ENCODE assay signal across 8 cellular contexts in the genomic region with DNA sequence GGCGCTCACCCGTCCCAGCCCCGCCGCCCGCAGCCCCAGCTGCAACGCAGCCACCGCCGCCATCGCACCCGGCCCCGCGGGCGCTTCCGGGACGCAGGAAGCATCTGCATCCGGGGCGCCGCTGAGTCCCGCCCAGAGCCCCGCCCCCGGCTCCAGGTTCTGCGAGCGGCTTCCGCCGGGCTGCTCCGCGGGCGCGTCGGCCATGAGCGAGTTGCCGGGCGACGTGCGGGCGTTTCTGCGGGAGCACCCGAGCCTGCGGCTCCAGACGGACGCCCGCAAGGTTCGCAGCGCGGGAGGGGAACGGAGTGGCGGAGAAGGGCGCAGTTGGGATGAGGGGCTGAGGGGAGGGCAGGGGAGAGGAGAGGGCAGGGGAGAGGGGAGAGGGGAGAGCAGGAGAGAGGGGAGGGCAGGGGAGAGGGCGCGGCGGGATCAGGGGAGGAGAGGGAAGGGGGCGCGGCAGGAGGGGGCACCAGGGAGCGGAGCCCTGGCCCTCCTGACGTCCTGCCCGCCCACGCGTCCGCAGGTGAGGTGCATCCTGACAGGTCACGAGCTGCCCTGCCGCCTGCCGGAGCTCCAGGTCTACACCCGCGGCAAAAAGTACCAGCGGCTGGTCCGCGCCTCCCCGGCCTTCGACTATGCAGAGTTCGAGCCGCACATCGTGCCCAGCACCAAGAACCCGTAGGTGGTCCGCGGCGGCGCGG. TPM values are rescaled to one million over a fixed set of nuclear protein-coding genes. Genes with fewer than 3 reads are reported as not detected.
DNase-seq lines count a peak whose midpoint lies in the region; ATAC-seq and TF ChIP-seq lines count a peak whose summit lies in the region.

A gene with protein sequence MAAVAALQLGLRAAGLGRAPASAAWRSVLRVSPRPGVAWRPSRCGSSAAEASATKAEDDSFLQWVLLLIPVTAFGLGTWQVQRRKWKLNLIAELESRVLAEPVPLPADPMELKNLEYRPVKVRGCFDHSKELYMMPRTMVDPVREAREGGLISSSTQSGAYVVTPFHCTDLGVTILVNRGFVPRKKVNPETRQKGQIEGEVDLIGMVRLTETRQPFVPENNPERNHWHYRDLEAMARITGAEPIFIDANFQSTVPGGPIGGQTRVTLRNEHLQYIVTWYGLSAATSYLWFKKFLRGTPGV (minus strand): TSS at position 97 of the 701 bp plus-strand sequence. CDS start 34 bp downstream, at position 63.
A gene (plus strand): TSS at position 160 of the 701 bp plus-strand sequence. CDS start 43 bp downstream, at position 203.

- TF ChIP-seq CTCF in fibroblast of lung (conservative IDR thresholded peaks at IDR 0.05 in 1 of 2, IDR thresholded peaks at IDR 0.05 in 1 of 2; ENCODE audit: low read depth in 1 of 2, low read length in 2 of 2) (no peak), natural killer cell (IDR thresholded peaks at IDR 0.05) (no peak)

- peak within 1 kb of the TSS; percentile 58 to 95 (median 93); a peak in 21 of 22 replicates for H3K27ac ChIP-seq in BLaER1 treated with 17β-estradiol and CSF1 and Interleukin-3, amounts not matched to agents 10 nM and 100 nM
- peak within 1 kb of the TSS; percentile 54 for H3K27ac ChIP-seq in fibroblast of lung (ENCODE audit: insufficient read depth, low read length)

- H3K9me3 ChIP-seq in BLaER1 treated with 17β-estradiol and CSF1 and Interleukin-3, amounts not matched to agents 10 nM and 100 nM (replicated peaks in 1 of 11), result no peaks in the 10 kb centered on the region
- H3K9me3 ChIP-seq in fibroblast of lung (ENCODE audit: control insufficient read depth, insufficient read depth, low read depth, low read length), result no peaks in the 10 kb centered on the region

- peak in 71 of 76 experiments; percentile 13 to 92 (median 72) for DNase-seq in HUDEP-2 (lab: John Stamatoyannopoulos, UW; ENCODE audit: unreplicated experiment in 76 of 76)
- peak; percentile 92 for DNase-seq in RKO (ENCODE audit: low spot score)
- DNase-seq in activated T-helper 1 cell treated with anti-CD3 and anti-CD28 coated beads, Interleukin-12 subunit alpha, Interleukin-12 subunit beta, Interleukin-2, Interleukin-4 antibody, amounts not matched to agents 30 ng/mL and 10 ng/mL and 1 ng/mL, durations not matched to agents 14 hours and 24 hours and 36 hours (ENCODE audit: low spot score), result peak; percentile 88
- peak; percentile 69 to 74 for DNase-seq in fibroblast of lung (ENCODE audit: low read depth in 2 of 2)
- DNase-seq in natural killer cell, result peak; percentile 88
- DNase-seq in stimulated activated naive B cell treated with anti-CD40 and anti-IgM and Interleukin-4, amounts not matched to agents 10 μg/mL and 1 μg/mL and 100 μg/mL, for 72 hours, result peak; percentile 81

- H3K27me3 Mint-ChIP-seq in activated T-helper 1 cell treated with anti-CD3 and anti-CD28 coated beads, Interleukin-12 subunit alpha, Interleukin-12 subunit beta, Interleukin-2, Interleukin-4 antibody, amounts not matched to agents 30 ng/mL and 10 ng/mL and 1 ng/mL, durations not matched to agents 14 hours and 24 hours and 36 hours (ENCODE audit: insufficient read depth), result no peaks in the 10 kb centered on the region
- no peaks in the 10 kb centered on the region for H3K27me3 Mint-ChIP-seq in natural killer cell (ENCODE audit: low read depth in 2 of 2)
- no peaks in the 10 kb centered on the region for H3K27me3 Mint-ChIP-seq in stimulated activated naive B cell treated with anti-CD40 and anti-IgM and Interleukin-4, amounts not matched to agents 10 μg/mL and 1 μg/mL and 100 μg/mL, for 72 hours

- peaks cover 37 to 66% (median 56%) of the 10 kb centered on the region in 11 experiments for H3K36me3 ChIP-seq in BLaER1 treated with 17β-estradiol and CSF1 and Interleukin-3, amounts not matched to agents 10 nM and 100 nM
- peaks cover 24% of the 10 kb centered on the region for H3K36me3 ChIP-seq in fibroblast of lung (ENCODE audit: control insufficient read depth, insufficient read depth, low read length)

- peaks cover 33% of the 10 kb centered on the region for H3K36me3 Mint-ChIP-seq in activated T-helper 1 cell treated with anti-CD3 and anti-CD28 coated beads, Interleukin-12 subunit alpha, Interleukin-12 subunit beta, Interleukin-2, Interleukin-4 antibody, amounts not matched to agents 30 ng/mL and 10 ng/mL and 1 ng/mL, durations not matched to agents 14 hours and 24 hours and 36 hours (ENCODE audit: low read depth)
- H3K36me3 Mint-ChIP-seq in natural killer cell, result peaks cover 5% of the 10 kb centered on the region
- peaks cover 26 to 46% of the 10 kb centered on the region in 2 donors for H3K36me3 Mint-ChIP-seq in stimulated activated naive B cell treated with anti-CD40 and anti-IgM and Interleukin-4, amounts not matched to agents 10 μg/mL and 1 μg/mL and 100 μg/mL, for 72 hours

- H3K4me1 ChIP-seq in BLaER1 treated with 17β-estradiol and CSF1 and Interleukin-3, amounts not matched to agents 10 nM and 100 nM, result peaks cover 65 to 92% (median 78%) of the 10 kb centered on the region in 10 experiments
- peaks cover 4% of the 10 kb centered on the region for H3K4me1 ChIP-seq in fibroblast of lung (ENCODE audit: control insufficient read depth, extremely low read depth, insufficient read depth, low read length)

- H3K9me3 Mint-ChIP-seq in activated T-helper 1 cell treated with anti-CD3 and anti-CD28 coated beads, Interleukin-12 subunit alpha, Interleukin-12 subunit beta, Interleukin-2, Interleukin-4 antibody, amounts not matched to agents 30 ng/mL and 10 ng/mL and 1 ng/mL, durations not matched to agents 14 hours and 24 hours and 36 hours, result no peaks in the 10 kb centered on the region
- H3K9me3 Mint-ChIP-seq in natural killer cell, result no peaks in the 10 kb centered on the region
- H3K9me3 Mint-ChIP-seq in stimulated activated naive B cell treated with anti-CD40 and anti-IgM and Interleukin-4, amounts not matched to agents 10 μg/mL and 1 μg/mL and 100 μg/mL, for 72 hours, result no peaks in the 10 kb centered on the region

- H3K79me2 ChIP-seq in fibroblast of lung (ENCODE audit: control insufficient read depth, insufficient read depth, low read length), result peaks cover 6% of the 10 kb centered on the region

- peak within 1 kb of the TSS; percentile 90 for H3K4me3 Mint-ChIP-seq in activated T-helper 1 cell treated with anti-CD3 and anti-CD28 coated beads, Interleukin-12 subunit alpha, Interleukin-12 subunit beta, Interleukin-2, Interleukin-4 antibody, amounts not matched to agents 30 ng/mL and 10 ng/mL and 1 ng/mL, durations not matched to agents 14 hours and 24 hours and 36 hours
- H3K4me3 Mint-ChIP-seq in natural killer cell, result peak within 1 kb of the TSS; percentile 87
- H3K4me3 Mint-ChIP-seq in stimulated activated naive B cell treated with anti-CD40 and anti-IgM and Interleukin-4, amounts not matched to agents 10 μg/mL and 1 μg/mL and 100 μg/mL, for 72 hours, result peak within 1 kb of the TSS; percentile 91 to 96

- H3K27ac Mint-ChIP-seq in activated T-helper 1 cell treated with anti-CD3 and anti-CD28 coated beads, Interleukin-12 subunit alpha, Interleukin-12 subunit beta, Interleukin-2, Interleukin-4 antibody, amounts not matched to agents 30 ng/mL and 10 ng/mL and 1 ng/mL, durations not matched to agents 14 hours and 24 hours and 36 hours, result peak within 1 kb of the TSS; percentile 79
- H3K27ac Mint-ChIP-seq in natural killer cell, result peak within 1 kb of the TSS; percentile 77 to 87
- H3K27ac Mint-ChIP-seq in stimulated activated naive B cell treated with anti-CD40 and anti-IgM and Interleukin-4, amounts not matched to agents 10 μg/mL and 1 μg/mL and 100 μg/mL, for 72 hours, result peak within 1 kb of the TSS; percentile 92

- peak within 1 kb of the TSS; percentile 98 to 100 (median 99) for H3K4me2 ChIP-seq in BLaER1 treated with 17β-estradiol and CSF1 and Interleukin-3, amounts not matched to agents 10 nM and 100 nM
- peak within 1 kb of the TSS; percentile 88 for H3K4me2 ChIP-seq in fibroblast of lung (ENCODE audit: extremely low read depth, insufficient read depth, low read length)

- H3K27me3 ChIP-seq in BLaER1 treated with 17β-estradiol and CSF1 and Interleukin-3, amounts not matched to agents 10 nM and 100 nM, result no peaks in the 10 kb centered on the region
- H3K27me3 ChIP-seq in fibroblast of lung (ENCODE audit: control insufficient read depth, insufficient read depth, low read length), result no peaks in the 10 kb centered on the region

- intact Hi-C loops in activated T-helper 1 cell treated with anti-CD3 and anti-CD28 coated beads, Interleukin-12 subunit alpha, Interleukin-12 subunit beta, Interleukin-2, Interleukin-4 antibody, amounts not matched to agents 30 ng/mL and 10 ng/mL and 1 ng/mL, durations not matched to agents 14 hours and 24 hours and 36 hours (cut with micrococcal nuclease), result loop anchor here (1.0 kb wide), 3 partner anchors 8 to 62 kb away; a partner anchor contains a TSS
- intact Hi-C loops in natural killer cell (cut with micrococcal nuclease), result loop anchor here (2.0 kb wide), 1 partner anchor 14 kb away; no protein-coding TSS in a partner anchor

- peaks cover 34 to 89% (median 70%) of the 10 kb centered on the region in 11 experiments for H4K20me1 ChIP-seq in BLaER1 treated with 17β-estradiol and CSF1 and Interleukin-3, amounts not matched to agents 10 nM and 100 nM
- no peaks in the 10 kb centered on the region for H4K20me1 ChIP-seq in fibroblast of lung (ENCODE audit: control insufficient read depth, extremely low read depth, insufficient read depth, low read length)

- no peak within 1 kb of the TSS for H2AFZ ChIP-seq in fibroblast of lung (ENCODE audit: low read length)

- peak within 1 kb of the TSS; percentile 85 to 93 (median 90) for H3K9ac ChIP-seq in BLaER1 treated with 17β-estradiol and CSF1 and Interleukin-3, amounts not matched to agents 10 nM and 100 nM
- peak within 1 kb of the TSS; percentile 64 for H3K9ac ChIP-seq in fibroblast of lung (ENCODE audit: insufficient read depth, low read length)

- peak within 1 kb of the TSS; percentile 67 to 88 (median 78) for H3K4me3 ChIP-seq in BLaER1 treated with 17β-estradiol and CSF1 and Interleukin-3, amounts not matched to agents 10 nM and 100 nM
- peak within 1 kb of the TSS; percentile 70 to 81 (median 76) for H3K4me3 ChIP-seq in fibroblast of lung (replicated peaks in 1 of 4; ENCODE audit: control extremely low read depth in 1 of 4, insufficient read depth in 1 of 4, low read depth in 3 of 4, low read length in 4 of 4)

- H3K4me1 Mint-ChIP-seq in activated T-helper 1 cell treated with anti-CD3 and anti-CD28 coated beads, Interleukin-12 subunit alpha, Interleukin-12 subunit beta, Interleukin-2, Interleukin-4 antibody, amounts not matched to agents 30 ng/mL and 10 ng/mL and 1 ng/mL, durations not matched to agents 14 hours and 24 hours and 36 hours (ENCODE audit: low read depth), result peaks cover 37% of the 10 kb centered on the region
- H3K4me1 Mint-ChIP-seq in natural killer cell, result peaks cover 22 to 37% of the 10 kb centered on the region in 2 donors
- peaks cover 44 to 78% of the 10 kb centered on the region in 2 donors for H3K4me1 Mint-ChIP-seq in stimulated activated naive B cell treated with anti-CD40 and anti-IgM and Interleukin-4, amounts not matched to agents 10 μg/mL and 1 μg/mL and 100 μg/mL, for 72 hours

- peak; percentile 63 for ATAC-seq in GM19328 (IDR thresholded peaks at IDR 0.05; ENCODE audit: unreplicated experiment)
- peak; percentile 94 to 97 (median 95) for ATAC-seq in natural killer cell
- peak; percentile 85 to 91 for ATAC-seq in stimulated activated naive B cell treated with anti-CD40 and anti-IgM and Interleukin-4, amounts not matched to agents 10 μg/mL and 1 μg/mL and 100 μg/mL, for 72 hours (replicated peaks)

RNA-seq across cellular contexts. Expression of the first gene that starts in this region (rescaled TPM):
- total RNA-seq in activated T-helper 1 cell treated with anti-CD3 and anti-CD28 coated beads, Interleukin-12 subunit alpha, Interleukin-12 subunit beta, Interleukin-2, Interleukin-4 antibody, amounts not matched to agents 30 ng/mL and 10 ng/mL and 1 ng/mL, durations not matched to agents 14 hours and 24 hours and 36 hours, result 36.3 and 37.7 TPM in 2 replicates
- total RNA-seq in fibroblast of lung (22.6 and 27.9 TPM in 2 replicates), natural killer cell (10 to 100 TPM; 35.6 to 44.4 (median 37.2) TPM)
- polyA plus RNA-seq in fibroblast of lung, result 31.7 and 36.8 TPM in 2 replicates
- polyA plus RNA-seq in fibroblast of lung (2012), result 40.5 and 45.6 TPM in 2 replicates
- 11.6 and 17.0 TPM in 2 replicates for polyA minus RNA-seq in fibroblast of lung (ENCODE audit: low replicate concordance)

RNA-seq across cellular contexts. Expression of the second gene that starts in this region (rescaled TPM):
- total RNA-seq in activated T-helper 1 cell treated with anti-CD3 and anti-CD28 coated beads, Interleukin-12 subunit alpha, Interleukin-12 subunit beta, Interleukin-2, Interleukin-4 antibody, amounts not matched to agents 30 ng/mL and 10 ng/mL and 1 ng/mL, durations not matched to agents 14 hours and 24 hours and 36 hours, result 28.6 and 30.9 TPM in 2 replicates
- total RNA-seq in fibroblast of lung (13.9 and 20.3 TPM in 2 replicates), natural killer cell (10 to 100 TPM; 14.3 to 14.9 (median 14.7) TPM)
- polyA plus RNA-seq in fibroblast of lung, result 11.2 and 16.5 TPM in 2 replicates
- polyA plus RNA-seq in fibroblast of lung (2012), result 22.3 and 30.3 TPM in 2 replicates
- 5.1 and 5.8 TPM in 2 replicates for polyA minus RNA-seq in fibroblast of lung (ENCODE audit: low replicate concordance)

Comparison
In these comparisons a context has a peak if more than half of its experiments do, and no peak if none do; other contexts are left out.
1. Peak in every context shown above with its lines: DNase-seq, ATAC-seq, H3K4me3 ChIP-seq and H3K27ac ChIP-seq.